ENCODE assay signal across 8 cellular contexts in genomic region chr1:90850925-90851710, GRCh38.
DNase-seq lines count a peak whose midpoint lies in the region; ATAC-seq and TF ChIP-seq lines count a peak whose summit lies in the region.

No MANE protein-coding gene starts in this region.

- peak overlapping the region; percentile 61 to 88 (median 82) for H3K27ac ChIP-seq in right lobe of liver

- no CpG with 5 or more reads among the region's 77 CpGs for WGBS in right lobe of liver (ENCODE audit: insufficient coverage, low coverage, low lambda C conversion rate, missing lambda C conversion rate)

- H3K4me1 ChIP-seq in right lobe of liver: peaks cover 0 to 5% (median 0%) of the 10 kb centered on the region in 4 donors

- DNase-seq in NCI-H748 (lab: John Stamatoyannopoulos, UW; ENCODE audit: unreplicated experiment) (peak; percentile 80), NCI-H748 treated with DMSO at 0.1 percent for 48 hours (lab: John Stamatoyannopoulos, UW) (no peak), NCI-H2107 treated with DMSO at 0.1 percent for 48 hours (lab: John Stamatoyannopoulos, UW; ENCODE audit: unreplicated experiment) (peak; percentile 63), dedifferentiated amniotic fluid mesenchymal stem cell (ENCODE audit: extremely low spot score) (peak; percentile 48), right lobe of liver (peak; percentile 88 to 90 (median 89))
- peak; percentile 90 for DNase-seq in activated CD4-positive, alpha-beta T cell treated with anti-CD3 and anti-CD28 coated beads for 36 hours
- DNase-seq in stimulated activated CD4-positive, alpha-beta T cell treated with anti-CD3 and anti-CD28 coated beads, Interleukin-4, amount 100 ng/mL, for 1 hour: peak; percentile 77

- TF ChIP-seq CTCF in right lobe of liver (IDR thresholded peaks at IDR 0.05): peak; percentile 50 to 91 (median 88)

- CTCF ChIA-PET in activated CD4-positive, alpha-beta T cell treated with anti-CD3 and anti-CD28 coated beads for 36 hours (lab: Charles Lee): interaction anchor here (0.6 to 1.1 kb wide), 5 partner anchors 9 to 314 kb away, joined by 3 to 5 read pairs (median 4); partner anchors contain the start of gene ZNF644

- no peaks in the 10 kb centered on the region for H3K36me3 Mint-ChIP-seq in activated CD4-positive, alpha-beta T cell treated with anti-CD3 and anti-CD28 coated beads for 36 hours (ENCODE audit: low read depth)

- peak overlapping the region; percentile 74 to 91 (median 76) for H3K4me3 ChIP-seq in right lobe of liver

- H3K27ac Mint-ChIP-seq in activated CD4-positive, alpha-beta T cell treated with anti-CD3 and anti-CD28 coated beads for 36 hours: no peak overlapping the region

- peaks cover 11% of the 10 kb centered on the region for H3K4me1 Mint-ChIP-seq in activated CD4-positive, alpha-beta T cell treated with anti-CD3 and anti-CD28 coated beads for 36 hours

- TF ChIP-seq POLR2A in right lobe of liver (IDR thresholded peaks at IDR 0.05): peak; percentile 34

- H3K27me3 ChIP-seq in right lobe of liver: no peaks in the 10 kb centered on the region

- ATAC-seq in HG02973 (IDR thresholded peaks at IDR 0.05; ENCODE audit: unreplicated experiment) (peak; percentile 99), right lobe of liver (peak; percentile 96 to 98 (median 98))
- peak; percentile 99 for ATAC-seq in activated CD4-positive, alpha-beta T cell treated with anti-CD3 and anti-CD28 coated beads for 36 hours

- POLR2A ChIA-PET in activated CD4-positive, alpha-beta T cell treated with anti-CD3 and anti-CD28 coated beads for 36 hours (lab: Charles Lee): no interaction called here

- peak overlapping the region; percentile 69 for H3K4me3 Mint-ChIP-seq in activated CD4-positive, alpha-beta T cell treated with anti-CD3 and anti-CD28 coated beads for 36 hours

- H3K36me3 ChIP-seq in right lobe of liver: no peaks in the 10 kb centered on the region

- H3K9me3 ChIP-seq in right lobe of liver: no peaks in the 10 kb centered on the region

- no peaks in the 10 kb centered on the region for H3K9me3 Mint-ChIP-seq in activated CD4-positive, alpha-beta T cell treated with anti-CD3 and anti-CD28 coated beads for 36 hours (ENCODE audit: low read depth)

- H3K27me3 Mint-ChIP-seq in activated CD4-positive, alpha-beta T cell treated with anti-CD3 and anti-CD28 coated beads for 36 hours: peaks cover 54% of the 10 kb centered on the region

- intact Hi-C loops in activated CD4-positive, alpha-beta T cell treated with anti-CD3 and anti-CD28 coated beads for 36 hours (cut with DNase I, micrococcal nuclease): loop anchor here in 1 of 2 experiments (1.0 kb wide), 2 partner anchors 16 to 170 kb away; no protein-coding TSS in a partner anchor
- intact Hi-C loops in right lobe of liver (cut with DNase I): no loop called here
